1 cellular context compared by ENCODE assay signal in genomic region chr13:48783181-48783630, GRCh38.
A peak's percentile ranks its signal among the peaks of the same experiment; 100 is the strongest.
TF ChIP-seq lines count a peak whose summit lies in the region.

No MANE protein-coding gene starts in this region.

TF ChIP-seq in HepG2, 621 proteins besides CTCF, POLR2A, EP300 and RAD21 (continued from another document and continues in another):
- TF ChIP-seq ZBTB40 (IDR thresholded peaks at IDR 0.05) (no peak), ZBTB40 (CRISPR knock-in tag; IDR thresholded peaks at IDR 0.05) (no peak), HOXA9 (CRISPR knock-in tag; IDR thresholded peaks at IDR 0.05; ENCODE audit: borderline replicate concordance) (no peak), RNF219 (CRISPR knock-in tag; IDR thresholded peaks at IDR 0.05) (no peak), ZNF574 (CRISPR knock-in tag; IDR thresholded peaks at IDR 0.05) (0 out of 2 replicates have a peak, but pooled peaks have one; percentile 28), ZNF512 (CRISPR knock-in tag; IDR thresholded peaks at IDR 0.05) (no peak), TAF15 (IDR thresholded peaks at IDR 0.05; ENCODE audit: low read depth, low read length, poor library complexity, severe bottlenecking) (no peak), MAFF (IDR thresholded peaks at IDR 0.05; ENCODE audit: low read depth, low read length) (no peak), NFAT5 (CRISPR knock-in tag; IDR thresholded peaks at IDR 0.05) (no peak), ZNF570 (CRISPR knock-in tag; IDR thresholded peaks at IDR 0.05; ENCODE audit: borderline replicate concordance) (no peak), CEBPB (IDR thresholded peaks at IDR 0.05; ENCODE audit: borderline replicate concordance, low read depth, low read length) (peak; percentile 86), CERS6 (CRISPR knock-in tag; IDR thresholded peaks at IDR 0.05) (no peak), MIER3 (CRISPR knock-in tag; IDR thresholded peaks at IDR 0.05; ENCODE audit: borderline replicate concordance) (no peak), FOXP1 (IDR thresholded peaks at IDR 0.05) (no peak), FOXP1 (CRISPR knock-in tag; IDR thresholded peaks at IDR 0.05) (0 out of 2 replicates have a peak, but pooled peaks have one; percentile 10), HOXA3 (CRISPR knock-in tag; IDR thresholded peaks at IDR 0.05) (peak; percentile 39; the same call in 1 of the 2 replicates), ZNF83 (CRISPR knock-in tag; IDR thresholded peaks at IDR 0.05; ENCODE audit: borderline replicate concordance) (no peak), SOX6 (IDR thresholded peaks at IDR 0.05) (no peak), SOX6 (CRISPR knock-in tag; IDR thresholded peaks at IDR 0.05) (no peak), ARID5B (CRISPR knock-in tag; IDR thresholded peaks at IDR 0.05) (peak; percentile 39), XBP1 (CRISPR knock-in tag; IDR thresholded peaks at IDR 0.05) (no peak), MZF1 (CRISPR knock-in tag; IDR thresholded peaks at IDR 0.05; ENCODE audit: borderline replicate concordance) (no peak), ZFP36L2 (CRISPR knock-in tag; IDR thresholded peaks at IDR 0.05) (no peak), PHB2 (IDR thresholded peaks at IDR 0.05; ENCODE audit: partially characterized antibody) (no peak), ZBTB3 (CRISPR knock-in tag; IDR thresholded peaks at IDR 0.05; ENCODE audit: borderline replicate concordance, low read depth) (no peak), POGZ (CRISPR knock-in tag; IDR thresholded peaks at IDR 0.05) (0 out of 2 replicates have a peak, but pooled peaks have one; percentile 41), AHR (CRISPR knock-in tag; IDR thresholded peaks at IDR 0.05) (no peak), RBFOX2 (IDR thresholded peaks at IDR 0.05; ENCODE audit: low read depth, low read length) (no peak), ZNF331 (CRISPR knock-in tag; IDR thresholded peaks at IDR 0.05) (peak; percentile 43; the same call in 1 of the 2 replicates)
